1 cellular context compared by ENCODE assay signal in the genomic region with DNA sequence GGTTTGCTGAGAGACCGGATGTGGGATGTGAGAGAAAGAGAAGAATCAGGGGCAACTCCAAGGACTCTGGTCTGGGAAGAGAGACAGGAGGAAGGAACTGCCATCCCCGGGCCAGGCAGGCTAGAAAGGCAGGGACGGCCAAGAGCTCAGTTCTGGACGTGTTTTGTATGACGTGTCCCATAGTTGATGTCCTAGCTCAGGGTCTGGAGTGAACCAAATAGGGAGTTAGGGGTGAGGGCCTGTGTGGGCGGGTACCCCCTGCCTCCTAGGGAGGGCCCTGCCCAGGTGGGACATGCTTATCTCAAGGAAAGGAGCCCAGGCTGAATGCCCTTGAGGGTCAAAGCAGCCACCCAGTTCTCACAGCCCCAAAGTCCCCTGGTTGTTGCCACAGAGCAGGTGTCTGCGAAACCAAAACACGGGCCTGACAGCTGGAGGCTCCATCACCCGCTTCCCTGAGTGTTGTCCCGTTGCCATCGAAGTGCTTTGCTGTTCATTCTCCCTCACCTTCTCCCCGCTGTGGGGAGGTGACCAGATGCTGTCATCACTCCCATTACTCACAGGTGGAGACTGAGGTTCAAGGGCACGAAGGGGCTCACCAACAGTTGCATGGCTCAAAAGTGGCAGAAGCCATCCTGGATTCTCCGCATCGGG.
TF ChIP-seq lines count a peak whose summit lies in the region.

No MANE protein-coding gene starts in this region.

TF ChIP-seq in HepG2, 621 proteins besides CTCF, POLR2A, EP300 and RAD21 (continued from another document):
- TF ChIP-seq, protein P1, sequence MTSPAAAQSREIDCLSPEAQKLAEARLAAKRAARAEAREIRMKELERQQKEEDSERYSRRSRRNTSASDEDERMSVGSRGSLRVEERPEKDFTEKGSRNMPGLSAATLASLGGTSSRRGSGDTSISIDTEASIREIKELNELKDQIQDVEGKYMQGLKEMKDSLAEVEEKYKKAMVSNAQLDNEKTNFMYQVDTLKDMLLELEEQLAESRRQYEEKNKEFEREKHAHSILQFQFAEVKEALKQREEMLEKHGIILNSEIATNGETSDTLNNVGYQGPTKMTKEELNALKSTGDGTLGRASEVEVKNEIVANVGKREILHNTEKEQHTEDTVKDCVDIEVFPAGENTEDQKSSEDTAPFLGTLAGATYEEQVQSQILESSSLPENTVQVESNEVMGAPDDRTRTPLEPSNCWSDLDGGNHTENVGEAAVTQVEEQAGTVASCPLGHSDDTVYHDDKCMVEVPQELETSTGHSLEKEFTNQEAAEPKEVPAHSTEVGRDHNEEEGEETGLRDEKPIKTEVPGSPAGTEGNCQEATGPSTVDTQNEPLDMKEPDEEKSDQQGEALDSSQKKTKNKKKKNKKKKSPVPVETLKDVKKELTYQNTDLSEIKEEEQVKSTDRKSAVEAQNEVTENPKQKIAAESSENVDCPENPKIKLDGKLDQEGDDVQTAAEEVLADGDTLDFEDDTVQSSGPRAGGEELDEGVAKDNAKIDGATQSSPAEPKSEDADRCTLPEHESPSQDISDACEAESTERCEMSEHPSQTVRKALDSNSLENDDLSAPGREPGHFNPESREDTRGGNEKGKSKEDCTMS (CRISPR knock-in tag; conservative IDR thresholded peaks at IDR 0.05): no peak
